12 cellular contexts compared by ENCODE assay signal in genomic region chr6:167020211-167020610, GRCh38.
DNase-seq lines count a peak whose midpoint lies in the region; ATAC-seq lines count a peak whose summit lies in the region.
"Had no signal": no experiment of that assay in that cellular context is flagged by ENCODE, and none has a peak within 500 bp of the region (broad histone marks: within the 10 kb centered on the region; RNA-seq: fewer than 3 reads in every experiment).

No MANE protein-coding gene starts in this region.

- no peaks in the 10 kb centered on the region for H3K9me3 Mint-ChIP-seq in effector memory CD8-positive, alpha-beta T cell

- H3K27me3 Mint-ChIP-seq in effector memory CD8-positive, alpha-beta T cell, result no peaks in the 10 kb centered on the region

- H3K4me3 Mint-ChIP-seq in effector memory CD8-positive, alpha-beta T cell, result peak overlapping the region; percentile 33 to 40

- ATAC-seq in GM18867 (IDR thresholded peaks at IDR 0.05; ENCODE audit: unreplicated experiment), result peak; percentile 84
- peak; percentile 94 for ATAC-seq in GM21447 (IDR thresholded peaks at IDR 0.05; ENCODE audit: unreplicated experiment)
- ATAC-seq in HG03066 (IDR thresholded peaks at IDR 0.05; ENCODE audit: low read depth, unreplicated experiment), result peak; percentile 89
- ATAC-seq in effector memory CD8-positive, alpha-beta T cell (replicated peaks), result peak; percentile 37

- peaks cover 5% of the 10 kb centered on the region for H3K36me3 Mint-ChIP-seq in effector memory CD8-positive, alpha-beta T cell (ENCODE audit: insufficient read depth)

- DNase-seq in effector memory CD8-positive, alpha-beta T cell, result no peak
- no peak for DNase-seq in stimulated activated CD4-positive, alpha-beta T cell treated with anti-CD3 and anti-CD28 coated beads, Interleukin-12 subunit alpha, Interleukin-12 subunit beta, amount 100 ng/mL, for 4 hours
- DNase-seq in pons (ENCODE audit: low spot score), result no peak
- DNase-seq in NCI-H1436 (lab: John Stamatoyannopoulos, UW), result no peak
- DNase-seq in NCI-H2081 treated with DMSO at 0.1 percent for 48 hours (lab: John Stamatoyannopoulos, UW), result no peak
- DNase-seq: activated CD8-positive, alpha-beta memory T cell treated with anti-CD3 and anti-CD28 coated beads, Interleukin-2, amount 50 U/mL, for 4 hours; Kasumi-1; NCI-H345; stimulated activated naive CD4-positive, alpha-beta T cell had no signal

- no peaks in the 10 kb centered on the region for H3K4me1 Mint-ChIP-seq in effector memory CD8-positive, alpha-beta T cell (ENCODE audit: low read depth in 2 of 2)

- peak overlapping the region in 1 of 2 donors; percentile 24 for H3K27ac Mint-ChIP-seq in effector memory CD8-positive, alpha-beta T cell

Comparison
In these comparisons a context has a peak if more than half of its experiments do, and no peak if none do; other contexts are left out.
1. ATAC-seq: peak in every context shown above with its lines; median percentile 94 in GM21447; 89 in HG03066; 84 in GM18867; 37 in effector memory CD8-positive, alpha-beta T cell.